ENCODE assay signal across 30 cellular contexts in the genomic region with DNA sequence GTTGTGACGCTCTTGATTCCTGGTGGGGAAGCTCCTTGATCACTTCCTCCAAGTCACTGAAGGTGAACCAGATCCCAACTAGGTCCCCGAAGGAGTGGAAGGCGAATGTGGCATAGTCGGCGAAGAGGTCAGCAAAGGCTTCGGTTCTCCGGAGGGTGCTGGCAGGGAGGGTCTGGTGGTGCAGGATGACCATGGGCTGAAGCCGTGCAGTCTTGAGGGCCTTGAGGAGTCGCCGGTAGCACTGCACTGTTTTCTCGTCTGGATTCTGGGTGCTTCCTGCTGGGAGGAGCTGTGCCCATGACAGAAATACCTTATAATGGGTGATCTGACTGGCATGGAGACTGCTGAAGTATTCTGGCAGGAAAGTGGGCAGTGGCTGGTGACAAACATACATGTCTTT. TPM values are rescaled to one million over a fixed set of nuclear protein-coding genes. Genes with fewer than 3 reads are reported as not detected.
DNase-seq lines count a peak whose midpoint lies in the region; ATAC-seq lines count a peak whose summit lies in the region.
"Had no signal": no experiment of that assay in that cellular context is flagged by ENCODE, and none has a peak within 500 bp of the region (broad histone marks: within the 10 kb centered on the region; RNA-seq: fewer than 3 reads in every experiment).

No MANE protein-coding gene starts in this region.

- no peaks in the 10 kb centered on the region for H3K9me3 ChIP-seq in BLaER1 treated with 17β-estradiol and CSF1 and Interleukin-3, amounts not matched to agents 10 nM and 100 nM (replicated peaks in 1 of 11)
- H3K9me3 ChIP-seq in KOPT-K1 (ENCODE audit: insufficient read depth, low read length, poor library complexity, severe bottlenecking): no peaks in the 10 kb centered on the region
- H3K9me3 ChIP-seq: A549, HAP-1 had no signal

- peaks cover 0 to 16% of the 10 kb centered on the region in 2 donors for H3K36me3 Mint-ChIP-seq in activated T-cell treated with anti-CD3 and anti-CD28 coated beads, Interleukin-2, amount 50 U/mL, for 72 hours (ENCODE audit: insufficient read depth in 2 of 2)
- peaks cover 27% of the 10 kb centered on the region for H3K36me3 Mint-ChIP-seq in activated CD4-positive, alpha-beta memory T cell treated with anti-CD3 and anti-CD28 coated beads, Interleukin-2, amount 10 ng/mL, durations not matched to agents 7 days and 5 days (ENCODE audit: low read depth)

- H3K36me3 ChIP-seq in BLaER1 treated with 17β-estradiol and CSF1 and Interleukin-3, amounts not matched to agents 10 nM and 100 nM: peaks cover 12 to 34% (median 26%) of the 10 kb centered on the region in 11 experiments; a peak in 19 of 22 replicates
- peaks cover 51% of the 10 kb centered on the region for H3K36me3 ChIP-seq in KOPT-K1 (ENCODE audit: insufficient read depth, low read length)

- H3K9ac ChIP-seq in BLaER1 treated with 17β-estradiol and CSF1 and Interleukin-3, amounts not matched to agents 10 nM and 100 nM: no peak overlapping the region

- H4K20me1 ChIP-seq in BLaER1 treated with 17β-estradiol and CSF1 and Interleukin-3, amounts not matched to agents 10 nM and 100 nM: no peaks in the 10 kb centered on the region

- H3K27me3 Mint-ChIP-seq in activated T-cell treated with anti-CD3 and anti-CD28 coated beads, Interleukin-2, amount 50 U/mL, for 72 hours (ENCODE audit: low read depth): no peaks in the 10 kb centered on the region
- H3K27me3 Mint-ChIP-seq in activated CD4-positive, alpha-beta memory T cell treated with anti-CD3 and anti-CD28 coated beads, Interleukin-2, amount 10 ng/mL, durations not matched to agents 7 days and 5 days: no peaks in the 10 kb centered on the region

- no peak overlapping the region for H3K27ac Mint-ChIP-seq in activated T-cell treated with anti-CD3 and anti-CD28 coated beads, Interleukin-2, amount 50 U/mL, for 72 hours
- no peak overlapping the region for H3K27ac Mint-ChIP-seq in activated CD4-positive, alpha-beta memory T cell treated with anti-CD3 and anti-CD28 coated beads, Interleukin-2, amount 10 ng/mL, durations not matched to agents 7 days and 5 days
- H3K27ac Mint-ChIP-seq: CD8-positive, alpha-beta T cell; GM23338; HFFc6 had no signal

- peak; percentile 14 to 47 for ATAC-seq in activated T-cell treated with anti-CD3 and anti-CD28 coated beads, Interleukin-2, amount 50 U/mL, for 72 hours (replicated peaks in 1 of 2)
- ATAC-seq in left lobe of liver: no peak
- ATAC-seq: CD8-positive, alpha-beta T cell; GM23338; K562; PC-3 had no signal

- H3K4me2 ChIP-seq in BLaER1 treated with 17β-estradiol and CSF1 and Interleukin-3, amounts not matched to agents 10 nM and 100 nM: peak overlapping the region in 9 of 11 experiments; percentile 8 to 49 (median 29); a peak in 11 of 22 replicates
- H3K4me2 ChIP-seq: A549, GM23338 had no signal

- no peaks in the 10 kb centered on the region for H3K9me3 Mint-ChIP-seq in activated T-cell treated with anti-CD3 and anti-CD28 coated beads, Interleukin-2, amount 50 U/mL, for 72 hours
- no peaks in the 10 kb centered on the region for H3K9me3 Mint-ChIP-seq in activated CD4-positive, alpha-beta memory T cell treated with anti-CD3 and anti-CD28 coated beads, Interleukin-2, amount 10 ng/mL, durations not matched to agents 7 days and 5 days
- H3K9me3 Mint-ChIP-seq: CD8-positive, alpha-beta T cell; GM23338; HFFc6 had no signal

- H3K4me1 Mint-ChIP-seq in activated T-cell treated with anti-CD3 and anti-CD28 coated beads, Interleukin-2, amount 50 U/mL, for 72 hours (ENCODE audit: low read depth): peaks cover 21% of the 10 kb centered on the region
- peaks cover 20% of the 10 kb centered on the region for H3K4me1 Mint-ChIP-seq in activated CD4-positive, alpha-beta memory T cell treated with anti-CD3 and anti-CD28 coated beads, Interleukin-2, amount 10 ng/mL, durations not matched to agents 7 days and 5 days

- H3K27me3 ChIP-seq in BLaER1 treated with 17β-estradiol and CSF1 and Interleukin-3, amounts not matched to agents 10 nM and 100 nM: no peaks in the 10 kb centered on the region

- DNase-seq in activated T-cell treated with anti-CD3 and anti-CD28 coated beads, Interleukin-2, amount 50 U/mL, for 72 hours: no peak
- DNase-seq in activated T-cell treated with anti-CD3 and anti-CD28 coated beads for 4 hours (no peak), left lobe of liver (ENCODE audit: low spot score) (peak; percentile 29), putamen (ENCODE audit: low spot score) (no peak), NCI-H2196 treated with DMSO at 0.1 percent for 48 hours (lab: John Stamatoyannopoulos, UW; ENCODE audit: unreplicated experiment) (no peak)
- no peak for DNase-seq in activated CD4-positive, alpha-beta memory T cell treated with anti-CD3 and anti-CD28 coated beads, Interleukin-2, amount 10 ng/mL, durations not matched to agents 7 days and 5 days
- DNase-seq: AML-193; CD8-positive, alpha-beta T cell; DMS 273 treated with DMSO at 0.1 percent for 48 hours; DMS79; GF-D8; HFFc6; MV-4-11; NCI-H1105 treated with DMSO at 0.1 percent for 48 hours; NCI-H146; NCI-H2029; NCI-H446 treated with DMSO at 0.1 percent for 48 hours; NCI-H526; NCI-H82; NK-92 treated with Interleukin-12 subunit alpha and Interleukin-12 subunit beta, amount 100 ng/mL, for 24 hours; PC-3 had no signal

- POLR2A ChIA-PET in activated CD4-positive, alpha-beta memory T cell treated with anti-CD3 and anti-CD28 coated beads, Interleukin-2, amount 10 ng/mL, durations not matched to agents 7 days and 5 days (lab: Charles Lee): interaction anchor here (0.6 to 1.2 kb wide), 2 partner anchors 16 to 22 kb away, joined by 3 read pairs; no protein-coding TSS in a partner anchor

- H3K4me3 ChIP-seq in BLaER1 treated with 17β-estradiol and CSF1 and Interleukin-3, amounts not matched to agents 10 nM and 100 nM: no peak overlapping the region
- H3K4me3 ChIP-seq: A549, GM23338, HAP-1, K562 had no signal

- CTCF ChIA-PET in activated CD4-positive, alpha-beta memory T cell treated with anti-CD3 and anti-CD28 coated beads, Interleukin-2, amount 10 ng/mL, durations not matched to agents 7 days and 5 days (lab: Charles Lee): interaction anchor here (1.1 to 1.4 kb wide), 2 partner anchors 17 to 833 kb away, joined by 3 to 4 read pairs; no protein-coding TSS in a partner anchor

- peak overlapping the region in 8 of 11 experiments; percentile 1 to 48 (median 36); a peak in 10 of 22 replicates for H3K27ac ChIP-seq in BLaER1 treated with 17β-estradiol and CSF1 and Interleukin-3, amounts not matched to agents 10 nM and 100 nM
- peak overlapping the region; percentile 42 for H3K27ac ChIP-seq in KOPT-K1 (ENCODE audit: low read depth, low read length, poor library complexity, severe bottlenecking)
- H3K27ac ChIP-seq: A549, C4-2B had no signal

- no peak overlapping the region for H3K4me3 Mint-ChIP-seq in activated T-cell treated with anti-CD3 and anti-CD28 coated beads, Interleukin-2, amount 50 U/mL, for 72 hours
- no peak overlapping the region for H3K4me3 Mint-ChIP-seq in activated CD4-positive, alpha-beta memory T cell treated with anti-CD3 and anti-CD28 coated beads, Interleukin-2, amount 10 ng/mL, durations not matched to agents 7 days and 5 days
- H3K4me3 Mint-ChIP-seq: CD8-positive, alpha-beta T cell; GM23338; HFFc6 had no signal

- H3K4me1 ChIP-seq in BLaER1 treated with 17β-estradiol and CSF1 and Interleukin-3, amounts not matched to agents 10 nM and 100 nM: peaks cover 0 to 34% (median 21%) of the 10 kb centered on the region in 10 experiments; a peak in 17 of 20 replicates
- H3K4me1 ChIP-seq: A549 had no signal

RNA-seq across cellular contexts. Expression of a gene that starts 0.4 kb away (rescaled TPM):
- under 1 TPM; 0.19 to 0.29 TPM for total RNA-seq in activated T-cell treated with anti-CD3 and anti-CD28 coated beads, Interleukin-2, amount 50 U/mL, for 72 hours
- not detected for total RNA-seq in left lobe of liver
- under 1 TPM; 0.08 to 0.13 TPM for total RNA-seq in activated CD4-positive, alpha-beta memory T cell treated with anti-CD3 and anti-CD28 coated beads, Interleukin-2, amount 10 ng/mL, durations not matched to agents 7 days and 5 days
- total RNA-seq: GM23338, HFFc6, HT1080, MCF 10A, PC-3 had no signal

RNA-seq across cellular contexts. Expression of a gene that starts 39.6 kb away (rescaled TPM):
- total RNA-seq in activated T-cell treated with anti-CD3 and anti-CD28 coated beads, Interleukin-2, amount 50 U/mL, for 72 hours: 100 to 1,000 TPM; 237 to 257 TPM
- total RNA-seq in left lobe of liver: 1.9 TPM
- 100 to 1,000 TPM; 128 to 130 TPM for total RNA-seq in activated CD4-positive, alpha-beta memory T cell treated with anti-CD3 and anti-CD28 coated beads, Interleukin-2, amount 10 ng/mL, durations not matched to agents 7 days and 5 days

Comparison
In these comparisons a context has a peak if more than half of its experiments do, and no peak if none do; other contexts are left out.
1. RNA of a gene that starts 39.6 kb away (total RNA-seq): 237 to 257 TPM in activated T-cell treated with anti-CD3 and anti-CD28 coated beads, Interleukin-2, amount 50 U/mL, for 72 hours and 128 to 130 TPM in activated CD4-positive, alpha-beta memory T cell treated with anti-CD3 and anti-CD28 coated beads, Interleukin-2, amount 10 ng/mL, durations not matched to agents 7 days and 5 days; 1.9 TPM in left lobe of liver (single experiment); every median in the first group is over 10 times any median in the second.